ENCODE assay signal across 1 cellular context in the genomic region with DNA sequence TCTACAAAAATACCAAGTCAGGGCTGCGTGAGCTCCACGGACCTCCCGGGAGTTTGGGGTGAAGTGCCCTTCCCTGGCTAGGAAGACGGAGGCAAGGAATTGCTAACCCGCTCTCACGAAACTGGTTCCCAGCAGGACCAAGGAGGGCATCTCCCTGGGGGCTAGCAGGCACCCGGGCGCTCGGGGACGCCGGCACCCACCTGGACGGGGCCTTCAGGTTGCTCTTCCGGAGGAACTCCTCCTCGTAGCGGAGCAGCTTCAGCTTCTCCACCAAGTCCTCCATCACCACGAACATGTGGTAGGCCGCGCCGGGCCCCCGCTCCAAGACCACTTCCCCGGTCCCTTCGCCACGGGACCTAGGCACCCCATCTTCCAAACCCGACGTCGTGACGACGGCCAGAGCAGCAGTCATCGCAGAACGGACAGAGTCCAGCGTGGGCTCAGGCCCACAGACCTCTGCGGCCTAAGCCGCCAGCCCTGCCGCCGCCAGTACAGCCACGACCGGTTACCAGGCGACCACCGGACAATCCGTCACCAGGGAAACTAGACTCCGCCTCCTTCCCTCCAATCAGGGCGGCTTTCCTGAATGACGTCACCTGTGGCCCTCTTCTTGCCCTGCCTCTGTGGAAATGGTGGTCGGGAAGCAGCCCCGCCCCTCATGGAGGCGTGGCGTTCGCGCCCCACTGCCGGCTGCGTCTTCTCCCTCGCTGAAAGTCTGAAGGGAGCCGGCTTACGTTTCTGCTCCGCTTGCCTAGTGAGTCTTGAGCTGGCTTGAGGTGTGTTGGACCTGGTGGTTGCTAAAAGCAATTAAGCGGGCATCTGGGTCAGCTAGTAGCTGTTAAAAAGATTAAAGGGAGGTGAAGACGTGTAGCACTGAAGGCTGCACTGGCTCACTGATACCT.
A peak's percentile ranks its signal among the peaks of the same experiment; 100 is the strongest.
TF ChIP-seq lines count a peak whose summit lies in the region.

Gene IFT57, minus strand, starts transcription at position 514 of the 902 bp plus-strand sequence. Its CDS starts 102 bp downstream, at position 412.

TF ChIP-seq in GM12878, 131 proteins besides CTCF, POLR2A, EP300 and RAD21 (continued from another document and continues in another):
- TF ChIP-seq, protein P1, sequence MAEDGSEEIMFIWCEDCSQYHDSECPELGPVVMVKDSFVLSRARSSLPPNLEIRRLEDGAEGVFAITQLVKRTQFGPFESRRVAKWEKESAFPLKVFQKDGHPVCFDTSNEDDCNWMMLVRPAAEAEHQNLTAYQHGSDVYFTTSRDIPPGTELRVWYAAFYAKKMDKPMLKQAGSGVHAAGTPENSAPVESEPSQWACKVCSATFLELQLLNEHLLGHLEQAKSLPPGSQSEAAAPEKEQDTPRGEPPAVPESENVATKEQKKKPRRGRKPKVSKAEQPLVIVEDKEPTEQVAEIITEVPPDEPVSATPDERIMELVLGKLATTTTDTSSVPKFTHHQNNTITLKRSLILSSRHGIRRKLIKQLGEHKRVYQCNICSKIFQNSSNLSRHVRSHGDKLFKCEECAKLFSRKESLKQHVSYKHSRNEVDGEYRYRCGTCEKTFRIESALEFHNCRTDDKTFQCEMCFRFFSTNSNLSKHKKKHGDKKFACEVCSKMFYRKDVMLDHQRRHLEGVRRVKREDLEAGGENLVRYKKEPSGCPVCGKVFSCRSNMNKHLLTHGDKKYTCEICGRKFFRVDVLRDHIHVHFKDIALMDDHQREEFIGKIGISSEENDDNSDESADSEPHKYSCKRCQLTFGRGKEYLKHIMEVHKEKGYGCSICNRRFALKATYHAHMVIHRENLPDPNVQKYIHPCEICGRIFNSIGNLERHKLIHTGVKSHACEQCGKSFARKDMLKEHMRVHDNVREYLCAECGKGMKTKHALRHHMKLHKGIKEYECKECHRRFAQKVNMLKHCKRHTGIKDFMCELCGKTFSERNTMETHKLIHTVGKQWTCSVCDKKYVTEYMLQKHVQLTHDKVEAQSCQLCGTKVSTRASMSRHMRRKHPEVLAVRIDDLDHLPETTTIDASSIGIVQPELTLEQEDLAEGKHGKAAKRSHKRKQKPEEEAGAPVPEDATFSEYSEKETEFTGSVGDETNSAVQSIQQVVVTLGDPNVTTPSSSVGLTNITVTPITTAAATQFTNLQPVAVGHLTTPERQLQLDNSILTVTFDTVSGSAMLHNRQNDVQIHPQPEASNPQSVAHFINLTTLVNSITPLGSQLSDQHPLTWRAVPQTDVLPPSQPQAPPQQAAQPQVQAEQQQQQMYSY (CRISPR knock-in tag; IDR thresholded peaks at IDR 0.05) = 0 out of 2 replicates have a peak, but pooled peaks have one; percentile 53
- 0 out of 2 replicates have a peak, but pooled peaks have one; percentile 9 for TF ChIP-seq EED (IDR thresholded peaks at IDR 0.05; ENCODE audit: low read depth)
- no peak for TF ChIP-seq TARDBP (IDR thresholded peaks at IDR 0.05; ENCODE audit: borderline replicate concordance)
- peak; percentile 92 for TF ChIP-seq SIN3A (IDR thresholded peaks at IDR 0.05; ENCODE audit: low read depth, low read length)
- peak; percentile 98 for TF ChIP-seq RFX5 (IDR thresholded peaks at IDR 0.05; ENCODE audit: low read depth, low read length)
- TF ChIP-seq POU2F2 (IDR thresholded peaks at IDR 0.05; ENCODE audit: borderline replicate concordance, low read depth, low read length) = peak; percentile 6; the same call in 1 of the 3 replicates
- TF ChIP-seq MTA2 (IDR thresholded peaks at IDR 0.05; ENCODE audit: low read depth) = peak; percentile 24; the same call in 1 of the 2 replicates
- peak; percentile 74 for TF ChIP-seq SP1 (IDR thresholded peaks at IDR 0.05; ENCODE audit: low read depth, low read length)
- TF ChIP-seq NR2F1 (conservative IDR thresholded peaks at IDR 0.05) = peak; percentile 33; the same call in 1 of the 2 replicates
- TF ChIP-seq RCOR1 (conservative IDR thresholded peaks at IDR 0.05; ENCODE audit: low read depth, low read length) = no peak
- no peak for TF ChIP-seq BCL3 (IDR thresholded peaks at IDR 0.05; ENCODE audit: borderline replicate concordance, insufficient read depth, low read depth, low read length, poor library complexity, severe bottlenecking)
- no peak for TF ChIP-seq GABPA (IDR thresholded peaks at IDR 0.05; ENCODE audit: low read depth)
- peak; percentile 76; the same call in 1 of the 2 replicates for TF ChIP-seq YY1 (IDR thresholded peaks at IDR 0.05; ENCODE audit: low read depth, low read length)
- peak; percentile 44; the same call in 1 of the 2 replicates for TF ChIP-seq PAX5 (IDR thresholded peaks at IDR 0.05; ENCODE audit: borderline replicate concordance, low read depth, low read length)
- TF ChIP-seq TCF12 (IDR thresholded peaks at IDR 0.05; ENCODE audit: low read depth, low read length) = 0 out of 2 replicates have a peak, but pooled peaks have one; percentile 40
- TF ChIP-seq NKRF (conservative IDR thresholded peaks at IDR 0.05) = peak; percentile 97
- TF ChIP-seq HDGF (IDR thresholded peaks at IDR 0.05) = peak; percentile 91; the same call in 1 of the 2 replicates
- peak in 1 of 2 experiments; percentile 53; a peak in 1 of 4 replicates for TF ChIP-seq CEBPB (IDR thresholded peaks at IDR 0.05; ENCODE audit: borderline replicate concordance in 1 of 2, low read depth in 2 of 2, low read length in 2 of 2)
- TF ChIP-seq CREM (IDR thresholded peaks at IDR 0.05; ENCODE audit: low read depth) = peak; percentile 88
- peak; percentile 100 for TF ChIP-seq ATF7 (IDR thresholded peaks at IDR 0.05; ENCODE audit: low read depth)
- TF ChIP-seq CBX3 (IDR thresholded peaks at IDR 0.05; ENCODE audit: borderline replicate concordance, low read depth) = no peak
- peak; percentile 66 for TF ChIP-seq ZBTB40 (IDR thresholded peaks at IDR 0.05; ENCODE audit: borderline replicate concordance)
- peak; percentile 59; the same call in 1 of the 2 replicates for TF ChIP-seq DPF2 (IDR thresholded peaks at IDR 0.05)
- TF ChIP-seq ZZZ3 (IDR thresholded peaks at IDR 0.05; ENCODE audit: control insufficient read depth, insufficient read length, low read depth) = no peak
- TF ChIP-seq BRCA1 (IDR thresholded peaks at IDR 0.05; ENCODE audit: low read depth, low read length) = no peak
- TF ChIP-seq MAX (IDR thresholded peaks at IDR 0.05; ENCODE audit: low read depth, low read length) = peak; percentile 64; the same call in 1 of the 2 replicates
- peak; percentile 98 for TF ChIP-seq NBN (IDR thresholded peaks at IDR 0.05)
- 0 out of 2 replicates have a peak, but pooled peaks have one; percentile 21 for TF ChIP-seq CBFB (IDR thresholded peaks at IDR 0.05; ENCODE audit: low read depth)
- TF ChIP-seq ZNF687 (IDR thresholded peaks at IDR 0.05) = 0 out of 2 replicates have a peak, but pooled peaks have one; percentile 38
- no peak for TF ChIP-seq STAT1 (conservative IDR thresholded peaks at IDR 0.05)
- no peak for TF ChIP-seq FOXK2 (IDR thresholded peaks at IDR 0.05)
- TF ChIP-seq BMI1 (IDR thresholded peaks at IDR 0.05; ENCODE audit: borderline replicate concordance) = peak; percentile 93
- TF ChIP-seq LARP7 (IDR thresholded peaks at IDR 0.05) = peak; percentile 65; the same call in 1 of the 2 replicates
- TF ChIP-seq RB1 (IDR thresholded peaks at IDR 0.05; ENCODE audit: borderline replicate concordance) = no peak
- TF ChIP-seq ZBTB4 (CRISPR knock-in tag; IDR thresholded peaks at IDR 0.05) = peak; percentile 87
- TF ChIP-seq BACH1 (IDR thresholded peaks at IDR 0.05; ENCODE audit: borderline replicate concordance) = peak; percentile 25; the same call in 1 of the 2 replicates
